ENCODE assay signal across 14 cellular contexts in the genomic region with DNA sequence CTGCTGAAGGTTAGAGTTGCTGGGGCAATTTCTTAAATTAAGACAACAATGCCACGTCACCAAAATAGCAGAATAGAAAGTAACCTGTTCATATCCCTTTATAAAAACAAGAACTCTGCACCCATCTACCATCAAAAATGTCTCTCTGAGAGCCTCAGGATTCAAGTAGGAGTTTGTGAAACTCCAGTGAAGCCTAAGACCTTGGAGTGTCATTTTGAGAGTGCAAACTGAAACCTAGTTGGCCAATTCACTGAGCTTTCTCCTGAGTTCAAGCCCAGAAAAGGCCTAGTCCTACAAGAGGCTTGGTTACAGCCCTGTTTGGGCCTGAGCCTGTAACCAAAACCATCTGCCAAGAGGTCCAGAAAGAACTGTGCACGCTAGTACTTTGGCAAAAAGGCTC.
DNase-seq lines count a peak whose midpoint lies in the region; ATAC-seq and TF ChIP-seq lines count a peak whose summit lies in the region.
"Had no signal": no experiment of that assay in that cellular context is flagged by ENCODE, and none has a peak within 500 bp of the region (broad histone marks: within the 10 kb centered on the region; RNA-seq: fewer than 3 reads in every experiment).

No MANE protein-coding gene starts in this region.

- no peaks in the 10 kb centered on the region for H3K9me3 ChIP-seq in MM.1S (replicated peaks; ENCODE audit: insufficient read depth, low read length)
- no peaks in the 10 kb centered on the region for H3K9me3 ChIP-seq in prostate gland
- H3K9me3 ChIP-seq in vagina: no peaks in the 10 kb centered on the region
- H3K9me3 ChIP-seq: BE2C had no signal

- intact Hi-C loops in prostate gland (cut with DNase I) (no loop called here), left colon (cut with DNase I, micrococcal nuclease) (no loop called here), vagina (cut with DNase I) (no loop called here)

- H3K4me3 ChIP-seq in MM.1S (ENCODE audit: low read length) (no peak overlapping the region), prostate gland (no peak overlapping the region), vagina (no peak overlapping the region)
- H3K4me3 ChIP-seq: coronary artery had no signal

- peak; percentile 70 for ATAC-seq in GM18867 (IDR thresholded peaks at IDR 0.05; ENCODE audit: unreplicated experiment)
- ATAC-seq in GM21529 (IDR thresholded peaks at IDR 0.05; ENCODE audit: unreplicated experiment): peak; percentile 87
- peak; percentile 75 for ATAC-seq in HG03060 (IDR thresholded peaks at IDR 0.05; ENCODE audit: low read depth, unreplicated experiment)
- ATAC-seq in left colon: no peak

- no peaks in the 10 kb centered on the region for H3K27me3 ChIP-seq in MM.1S (replicated peaks; ENCODE audit: insufficient read depth, low read length)
- H3K27me3 ChIP-seq in prostate gland (replicated peaks; ENCODE audit: insufficient read depth): no peaks in the 10 kb centered on the region
- H3K27me3 ChIP-seq in vagina: no peaks in the 10 kb centered on the region
- H3K27me3 ChIP-seq: BE2C had no signal

- H4K20me1 ChIP-seq in MM.1S (ENCODE audit: insufficient read depth, low read length): no peaks in the 10 kb centered on the region

- H2AFZ ChIP-seq in MM.1S (ENCODE audit: low read length): no peak overlapping the region

- no peak overlapping the region for H3K27ac ChIP-seq in MM.1S (ENCODE audit: low read length)
- no peak overlapping the region for H3K27ac ChIP-seq in prostate gland
- no peak overlapping the region for H3K27ac ChIP-seq in vagina
- H3K27ac ChIP-seq: coronary artery had no signal

- H3K9me2 ChIP-seq in MM.1S (replicated peaks; ENCODE audit: insufficient read depth, low read length): no peaks in the 10 kb centered on the region

- no peaks in the 10 kb centered on the region; the same call in 1 of the 2 replicates for H3F3A ChIP-seq in MM.1S (ENCODE audit: insufficient read depth, low read length)

- H3K79me2 ChIP-seq in MM.1S (ENCODE audit: low read length): no peaks in the 10 kb centered on the region

- no peak overlapping the region for H3K9ac ChIP-seq in MM.1S (ENCODE audit: low read length)

- no peak for TF ChIP-seq POLR2A in prostate gland (IDR thresholded peaks at IDR 0.05)
- no peak for TF ChIP-seq POLR2A in vagina (IDR thresholded peaks at IDR 0.05)

- H3K36me3 ChIP-seq in MM.1S (replicated peaks; ENCODE audit: insufficient read depth, low read length) (no peaks in the 10 kb centered on the region), prostate gland (no peaks in the 10 kb centered on the region), vagina (no peaks in the 10 kb centered on the region)
- H3K36me3 ChIP-seq: BE2C had no signal

- DNase-seq in MM.1S: peak; percentile 11
- no peak for DNase-seq in prostate gland (ENCODE audit: low spot score)
- DNase-seq in left colon: no peak
- DNase-seq in activated gamma-delta T cell (lab: John Stamatoyannopoulos, UW): no peak
- no peak for DNase-seq in vagina (ENCODE audit: extremely low spot score in 2 of 2)
- DNase-seq: activated CD4-positive, CD25-positive, alpha-beta regulatory T cell; activated T-cell treated with anti-CD3 and anti-CD28 coated beads for 4 hours; BE2C; DND-41; Kasumi-1 had no signal

- peaks cover 7% of the 10 kb centered on the region; the same call in 1 of the 2 replicates for H3K4me1 ChIP-seq in MM.1S (ENCODE audit: low read length)
- no peaks in the 10 kb centered on the region for H3K4me1 ChIP-seq in prostate gland (replicated peaks)
- no peaks in the 10 kb centered on the region for H3K4me1 ChIP-seq in vagina
- H3K4me1 ChIP-seq: BE2C had no signal

- H3K4me2 ChIP-seq in MM.1S (ENCODE audit: low read depth, low read length): no peak overlapping the region

- TF ChIP-seq CTCF in MM.1S (IDR thresholded peaks at IDR 0.05; ENCODE audit: low read length) (no peak), prostate gland (IDR thresholded peaks at IDR 0.05) (no peak), vagina (IDR thresholded peaks at IDR 0.05) (no peak)

- 42% methylated on average over 2 of the region's 2 CpGs for WGBS in prostate gland
